Comparison of ENCODE assay signal across 30 cellular contexts in genomic region chr15:56735589-56735988, GRCh38.
"Had no signal": no experiment of that assay in that cellular context is flagged by ENCODE, and none has a peak within 500 bp of the region (broad histone marks: within the 10 kb centered on the region; RNA-seq: fewer than 3 reads in every experiment).

No MANE protein-coding gene starts in this region.

- H3K4me3 Mint-ChIP-seq: activated CD4-positive, alpha-beta T cell treated with anti-CD3 and anti-CD28 coated beads for 36 hours; activated CD4-positive, alpha-beta T cell treated with anti-CD3 and anti-CD28 coated beads, Interleukin-2, amount 10 ng/mL, durations not matched to agents 7 days and 5 days; activated CD8-positive, alpha-beta T cell treated with anti-CD3 and anti-CD28 coated beads for 36 hours; activated naive CD4-positive, alpha-beta T cell treated with anti-CD3 and anti-CD28 coated beads for 36 hours; activated naive CD8-positive, alpha-beta T cell treated with anti-CD3 and anti-CD28 coated beads for 36 hours; activated naive CD8-positive, alpha-beta T cell treated with anti-CD3 and anti-CD28 coated beads, Interleukin-2, amount 50 U/mL, for 24 hours; activated T-cell treated with anti-CD3 and anti-CD28 coated beads, Interleukin-2, amount 50 U/mL, for 4 hours; T-helper 17 cell; T-helper 2 cell treated with Interferon-gamma antibody and Interleukin-4, amounts not matched to agents 5 μg/mL and 100 μg/mL, for 36 hours had no signal

- H3K27me3 Mint-ChIP-seq: activated naive CD4-positive, alpha-beta T cell treated with anti-CD3 and anti-CD28 coated beads, Interleukin-2, amount 50 U/mL, for 24 hours; activated naive CD8-positive, alpha-beta T cell treated with anti-CD3 and anti-CD28 coated beads for 36 hours; activated naive CD8-positive, alpha-beta T cell treated with anti-CD3 and anti-CD28 coated beads, Interleukin-2, amount 50 U/mL, for 24 hours; effector memory CD8-positive, alpha-beta T cell; T-helper 17 cell had no signal

- H3K4me3 ChIP-seq: adrenal gland, body of pancreas, esophagus squamous epithelium, gastroesophageal sphincter had no signal

- DNase-seq: activated CD4-positive, alpha-beta T cell treated with anti-CD3 and anti-CD28 coated beads for 36 hours; activated CD4-positive, alpha-beta T cell treated with anti-CD3 and anti-CD28 coated beads, Interleukin-2, amount 10 ng/mL, durations not matched to agents 7 days and 5 days; activated CD4-positive, alpha-beta T cell treated with anti-CD3 and anti-CD28 coated beads, Interleukin-2, amount 50 U/mL, for 48 hours; activated CD4-positive, CD25-positive, alpha-beta regulatory T cell; activated CD4-positive, CD25-positive, alpha-beta regulatory T cell treated with anti-CD3 and anti-CD28 coated beads, Interleukin-2, amount 50 U/mL, for 72 hours; activated CD8-positive, alpha-beta memory T cell treated with anti-CD3 and anti-CD28 coated beads for 24 hours; activated CD8-positive, alpha-beta T cell treated with anti-CD3 and anti-CD28 coated beads for 36 hours; activated effector memory CD4-positive, alpha-beta T cell treated with anti-CD3 and anti-CD28 coated beads, Interleukin-2, amount 50 U/mL, for 16 hours; activated naive CD4-positive, alpha-beta T cell treated with anti-CD3 and anti-CD28 coated beads for 36 hours; activated naive CD8-positive, alpha-beta T cell treated with anti-CD3 and anti-CD28 coated beads for 36 hours; activated naive CD8-positive, alpha-beta T cell treated with anti-CD3 and anti-CD28 coated beads, Interleukin-2, amount 50 U/mL, for 24 hours; activated T-cell treated with anti-CD3 and anti-CD28 coated beads, Interleukin-2, amount 50 U/mL, for 4 hours; adrenal gland; amygdala; aorta; body of pancreas; caudate nucleus; cortex of kidney; effector CD4-positive, alpha-beta T cell; effector memory CD8-positive, alpha-beta T cell; esophagus squamous epithelium; T-helper 1 cell; T-helper 17 cell; T1000; WERI-Rb-1 had no signal

- H3K27me3 ChIP-seq: adrenal gland, body of pancreas, esophagus squamous epithelium, gastroesophageal sphincter had no signal

- ATAC-seq: activated CD4-positive, alpha-beta T cell treated with anti-CD3 and anti-CD28 coated beads for 36 hours; activated CD8-positive, alpha-beta T cell treated with anti-CD3 and anti-CD28 coated beads for 36 hours; activated naive CD8-positive, alpha-beta T cell treated with anti-CD3 and anti-CD28 coated beads, Interleukin-2, amount 50 U/mL, for 24 hours; activated T-cell treated with anti-CD3 and anti-CD28 coated beads, Interleukin-2, amount 50 U/mL, for 4 hours; body of pancreas; effector memory CD8-positive, alpha-beta T cell; gastroesophageal sphincter; T-helper 17 cell had no signal

- H3K36me3 Mint-ChIP-seq: activated naive CD4-positive, alpha-beta T cell treated with anti-CD3 and anti-CD28 coated beads, Interleukin-2, amount 50 U/mL, for 24 hours had no signal

- H3K36me3 ChIP-seq: adrenal gland, esophagus squamous epithelium, gastroesophageal sphincter, WERI-Rb-1 had no signal

- H3K27ac ChIP-seq: body of pancreas, epithelial cell of prostate, esophagus squamous epithelium, WERI-Rb-1 had no signal

- H3K9me3 ChIP-seq: adrenal gland, body of pancreas, esophagus squamous epithelium had no signal

- H3K9me3 Mint-ChIP-seq: activated naive CD4-positive, alpha-beta T cell treated with anti-CD3 and anti-CD28 coated beads for 36 hours; activated naive CD4-positive, alpha-beta T cell treated with anti-CD3 and anti-CD28 coated beads, Interleukin-2, amount 50 U/mL, for 24 hours; activated naive CD8-positive, alpha-beta T cell treated with anti-CD3 and anti-CD28 coated beads, Interleukin-2, amount 50 U/mL, for 24 hours; activated T-cell treated with anti-CD3 and anti-CD28 coated beads, Interleukin-2, amount 50 U/mL, for 4 hours; effector memory CD8-positive, alpha-beta T cell had no signal

- H3K27ac Mint-ChIP-seq: activated CD4-positive, alpha-beta T cell treated with anti-CD3 and anti-CD28 coated beads for 36 hours; activated CD4-positive, alpha-beta T cell treated with anti-CD3 and anti-CD28 coated beads, Interleukin-2, amount 10 ng/mL, durations not matched to agents 7 days and 5 days; activated CD8-positive, alpha-beta T cell treated with anti-CD3 and anti-CD28 coated beads for 36 hours; activated naive CD4-positive, alpha-beta T cell treated with anti-CD3 and anti-CD28 coated beads for 36 hours; activated naive CD4-positive, alpha-beta T cell treated with anti-CD3 and anti-CD28 coated beads, Interleukin-2, amount 50 U/mL, for 24 hours; activated naive CD8-positive, alpha-beta T cell treated with anti-CD3 and anti-CD28 coated beads for 36 hours; activated naive CD8-positive, alpha-beta T cell treated with anti-CD3 and anti-CD28 coated beads, Interleukin-2, amount 50 U/mL, for 24 hours; activated T-helper 2 cell treated with anti-CD3 and anti-CD28 coated beads, Interferon-gamma antibody, Interleukin-2, Interleukin-4, amounts not matched to agents 10 μg/mL and 5 μg/mL and 100 μg/mL, durations not matched to agents 14 hours and 24 hours and 36 hours; effector memory CD8-positive, alpha-beta T cell; T-helper 17 cell; T-helper 2 cell treated with Interferon-gamma antibody and Interleukin-4, amounts not matched to agents 5 μg/mL and 100 μg/mL, for 36 hours had no signal
